14 cellular contexts compared by ENCODE assay signal in the genomic region with DNA sequence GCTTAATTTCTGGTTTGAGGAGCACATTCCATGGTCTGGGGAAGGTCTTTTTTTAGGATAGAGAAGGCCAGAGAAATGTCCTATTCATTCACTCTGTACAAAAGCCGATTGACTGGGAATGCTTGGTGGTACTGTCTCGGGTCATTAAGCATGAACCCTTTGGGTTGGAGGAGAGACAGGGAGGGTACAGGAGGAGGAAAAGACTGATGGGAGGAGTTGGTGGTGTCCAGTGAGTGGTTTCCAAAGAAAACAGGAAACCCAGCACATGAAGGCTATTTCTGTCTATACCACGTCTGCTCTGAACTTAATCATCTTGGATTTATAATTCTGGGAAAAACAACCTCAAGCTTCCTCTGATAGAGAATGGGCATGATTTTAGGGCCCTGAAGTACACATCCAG.
A peak's percentile ranks its signal among the peaks of the same experiment; 100 is the strongest.
DNase-seq lines count a peak whose midpoint lies in the region; ATAC-seq and TF ChIP-seq lines count a peak whose summit lies in the region.
"Had no signal": no experiment of that assay in that cellular context is flagged by ENCODE, and none has a peak within 500 bp of the region (broad histone marks: within the 10 kb centered on the region; RNA-seq: fewer than 3 reads in every experiment).

No MANE protein-coding gene starts in this region.

- H3K9me3 ChIP-seq in upper lobe of left lung = no peaks in the 10 kb centered on the region
- H3K9me3 ChIP-seq: BE2C, body of pancreas, ovary had no signal

- WGBS in upper lobe of left lung, 2 donors = 51 to 56% methylated on average over 3 of the region's 3 CpGs

- no peaks in the 10 kb centered on the region for H3K27me3 ChIP-seq in upper lobe of left lung
- H3K27me3 ChIP-seq: BE2C, body of pancreas, ovary had no signal

- H3K4me1 Mint-ChIP-seq in activated naive CD4-positive, alpha-beta T cell treated with anti-CD3 and anti-CD28 coated beads, Interleukin-2, amount 50 U/mL, for 24 hours = peaks cover 79% of the 10 kb centered on the region
- peaks cover 64% of the 10 kb centered on the region for H3K4me1 Mint-ChIP-seq in activated T-helper 2 cell treated with anti-CD3 and anti-CD28 coated beads, Interferon-gamma antibody, Interleukin-2, Interleukin-4, amounts not matched to agents 10 μg/mL and 5 μg/mL and 100 μg/mL, durations not matched to agents 14 hours and 24 hours and 36 hours (ENCODE audit: low read depth)

- ATAC-seq in upper lobe of left lung (ENCODE audit: low FRiP score in 2 of 2) = peak in 1 of 2 donors; percentile 29
- ATAC-seq: body of pancreas, HCT116 had no signal

- H3K27me3 Mint-ChIP-seq in activated naive CD4-positive, alpha-beta T cell treated with anti-CD3 and anti-CD28 coated beads, Interleukin-2, amount 50 U/mL, for 24 hours = no peaks in the 10 kb centered on the region
- no peaks in the 10 kb centered on the region for H3K27me3 Mint-ChIP-seq in activated T-helper 2 cell treated with anti-CD3 and anti-CD28 coated beads, Interferon-gamma antibody, Interleukin-2, Interleukin-4, amounts not matched to agents 10 μg/mL and 5 μg/mL and 100 μg/mL, durations not matched to agents 14 hours and 24 hours and 36 hours (ENCODE audit: low read depth)

- H3K4me3 Mint-ChIP-seq in activated naive CD4-positive, alpha-beta T cell treated with anti-CD3 and anti-CD28 coated beads, Interleukin-2, amount 50 U/mL, for 24 hours = peak overlapping the region; percentile 21
- H3K4me3 Mint-ChIP-seq in activated T-helper 2 cell treated with anti-CD3 and anti-CD28 coated beads, Interferon-gamma antibody, Interleukin-2, Interleukin-4, amounts not matched to agents 10 μg/mL and 5 μg/mL and 100 μg/mL, durations not matched to agents 14 hours and 24 hours and 36 hours (ENCODE audit: low read depth) = no peak overlapping the region

- H3K36me3 Mint-ChIP-seq in activated naive CD4-positive, alpha-beta T cell treated with anti-CD3 and anti-CD28 coated beads, Interleukin-2, amount 50 U/mL, for 24 hours = no peaks in the 10 kb centered on the region
- H3K36me3 Mint-ChIP-seq in activated T-helper 2 cell treated with anti-CD3 and anti-CD28 coated beads, Interferon-gamma antibody, Interleukin-2, Interleukin-4, amounts not matched to agents 10 μg/mL and 5 μg/mL and 100 μg/mL, durations not matched to agents 14 hours and 24 hours and 36 hours (ENCODE audit: low read depth) = peaks cover 47% of the 10 kb centered on the region

- peak overlapping the region in 3 of 4 donors; percentile 21 to 46 (median 23) for H3K27ac ChIP-seq in upper lobe of left lung
- H3K27ac ChIP-seq: ovary had no signal

- no peak for TF ChIP-seq POLR2A in upper lobe of left lung (IDR thresholded peaks at IDR 0.05)

- no peaks in the 10 kb centered on the region for H3K36me3 ChIP-seq in upper lobe of left lung
- H3K36me3 ChIP-seq: BE2C, ovary had no signal

- no peak overlapping the region for H3K4me3 ChIP-seq in upper lobe of left lung
- H3K4me3 ChIP-seq: body of pancreas, ovary had no signal

- intact Hi-C loops in activated T-helper 2 cell treated with anti-CD3 and anti-CD28 coated beads, Interferon-gamma antibody, Interleukin-2, Interleukin-4, amounts not matched to agents 10 μg/mL and 5 μg/mL and 100 μg/mL, durations not matched to agents 14 hours and 24 hours and 36 hours (cut with micrococcal nuclease) = no loop called here
- intact Hi-C loops in posterior cingulate gyrus (cut with DNase I) = no loop called here

- TF ChIP-seq CTCF in upper lobe of left lung (IDR thresholded peaks at IDR 0.05) = no peak

- peak overlapping the region; percentile 85 for H3K27ac Mint-ChIP-seq in activated naive CD4-positive, alpha-beta T cell treated with anti-CD3 and anti-CD28 coated beads, Interleukin-2, amount 50 U/mL, for 24 hours
- peak overlapping the region; percentile 63 for H3K27ac Mint-ChIP-seq in activated T-helper 2 cell treated with anti-CD3 and anti-CD28 coated beads, Interferon-gamma antibody, Interleukin-2, Interleukin-4, amounts not matched to agents 10 μg/mL and 5 μg/mL and 100 μg/mL, durations not matched to agents 14 hours and 24 hours and 36 hours

- TF ChIP-seq EP300 in upper lobe of left lung (IDR thresholded peaks at IDR 0.05) = no peak

- H3K4me1 ChIP-seq in upper lobe of left lung = peaks cover 19 to 48% (median 32%) of the 10 kb centered on the region in 4 donors

- DNase-seq in activated naive CD4-positive, alpha-beta T cell treated with Interleukin-2 at 50 U/mL for 16 hours = no peak
- DNase-seq in activated T-helper 2 cell treated with anti-CD3 and anti-CD28 coated beads, Interferon-gamma antibody, Interleukin-2, Interleukin-4, amounts not matched to agents 10 μg/mL and 5 μg/mL and 100 μg/mL, durations not matched to agents 14 hours and 24 hours and 36 hours (ENCODE audit: low spot score) = no peak
- peak; percentile 17 to 37 for DNase-seq in lung microvascular endothelial cell (ENCODE audit: low read depth in 2 of 2)
- DNase-seq in upper lobe of left lung = no peak
- no peak for DNase-seq in posterior cingulate gyrus
- no peak for DNase-seq in DMS114 treated with DMSO at 0.1 percent for 48 hours (lab: John Stamatoyannopoulos, UW; ENCODE audit: unreplicated experiment)
- no peak for DNase-seq in NCI-H2081 treated with DMSO at 0.1 percent for 48 hours (lab: John Stamatoyannopoulos, UW)
- DNase-seq: BE2C, KBM-7, NCI-H2171 treated with DMSO at 0.1 percent for 48 hours had no signal

- H3K9me3 Mint-ChIP-seq in activated naive CD4-positive, alpha-beta T cell treated with anti-CD3 and anti-CD28 coated beads, Interleukin-2, amount 50 U/mL, for 24 hours = no peaks in the 10 kb centered on the region
- H3K9me3 Mint-ChIP-seq in activated T-helper 2 cell treated with anti-CD3 and anti-CD28 coated beads, Interferon-gamma antibody, Interleukin-2, Interleukin-4, amounts not matched to agents 10 μg/mL and 5 μg/mL and 100 μg/mL, durations not matched to agents 14 hours and 24 hours and 36 hours = no peaks in the 10 kb centered on the region

Comparison
In these comparisons a context has a peak if more than half of its experiments do, and no peak if none do; other contexts are left out.
1. DNase-seq: peak in lung microvascular endothelial cell (2 of 2); none in activated naive CD4-positive, alpha-beta T cell treated with Interleukin-2 at 50 U/mL for 16 hours (single experiment), activated T-helper 2 cell treated with anti-CD3 and anti-CD28 coated beads, Interferon-gamma antibody, Interleukin-2, Interleukin-4, amounts not matched to agents 10 μg/mL and 5 μg/mL and 100 μg/mL, durations not matched to agents 14 hours and 24 hours and 36 hours (single experiment), upper lobe of left lung (0 of 2), posterior cingulate gyrus (0 of 10), DMS114 treated with DMSO at 0.1 percent for 48 hours (single experiment) and NCI-H2081 treated with DMSO at 0.1 percent for 48 hours (single experiment).